In genomic region chr11:11010624-11011127, GRCh38 we compare ENCODE assay signal across 9 cellular contexts.
DNase-seq lines count a peak whose midpoint lies in the region; ATAC-seq, FAIRE-seq and TF ChIP-seq lines count a peak whose summit lies in the region.
"Had no signal": no experiment of that assay in that cellular context is flagged by ENCODE, and none has a peak within 500 bp of the region (broad histone marks: within the 10 kb centered on the region; RNA-seq: fewer than 3 reads in every experiment).

No MANE protein-coding gene starts in this region.

- FAIRE-seq in HTR-8/SVneo (lab: Jason Lieb, UNC) = no peak

- H3K4me3 ChIP-seq in cardiac fibroblast (replicated peaks in 1 of 2; ENCODE audit: low read depth in 2 of 2, low read length in 2 of 2) = no peak overlapping the region

- peak; percentile 13 for TF ChIP-seq CTCF in cardiac fibroblast (IDR thresholded peaks at IDR 0.05; ENCODE audit: low read depth, low read length)

- DNase-seq in ACHN = peak; percentile 59
- peak; percentile 33 for DNase-seq in HTR-8/SVneo (ENCODE audit: insufficient read length, low spot score)
- DNase-seq in cardiac fibroblast (ENCODE audit: low read depth in 2 of 2) = peak; percentile 18 to 25
- peak; percentile 54 for DNase-seq in left lobe of liver (ENCODE audit: low spot score)
- no peak for DNase-seq in T-helper 9 cell
- no peak for DNase-seq in KG1 (lab: John Stamatoyannopoulos, UW)
- no peak for DNase-seq in NOMO-1 treated with DMSO at 0.1 percent for 48 hours (lab: John Stamatoyannopoulos, UW; ENCODE audit: unreplicated experiment)
- DNase-seq: DMS79 treated with DMSO at 0.1 percent for 48 hours had no signal

- ATAC-seq in left lobe of liver (peak; percentile 98), HG03354 (IDR thresholded peaks at IDR 0.05; ENCODE audit: poor library complexity, severe bottlenecking, unreplicated experiment) (no peak)

- in situ Hi-C loops in ACHN (cut with HindIII; ENCODE audit: low pct_ligation_motif_present, low pct_unique_long_range_greater_than_20kb, low sequenced_read_pairs) = no loop called here

Comparison
In these comparisons a context has a peak if more than half of its experiments do, and no peak if none do; other contexts are left out.
1. DNase-seq: peak in ACHN (single experiment), HTR-8/SVneo (single experiment), cardiac fibroblast (2 of 2) and left lobe of liver (single experiment); none in T-helper 9 cell (single experiment), KG1 (single experiment) and NOMO-1 treated with DMSO at 0.1 percent for 48 hours (single experiment).